1 cellular context compared by ENCODE assay signal in the genomic region with DNA sequence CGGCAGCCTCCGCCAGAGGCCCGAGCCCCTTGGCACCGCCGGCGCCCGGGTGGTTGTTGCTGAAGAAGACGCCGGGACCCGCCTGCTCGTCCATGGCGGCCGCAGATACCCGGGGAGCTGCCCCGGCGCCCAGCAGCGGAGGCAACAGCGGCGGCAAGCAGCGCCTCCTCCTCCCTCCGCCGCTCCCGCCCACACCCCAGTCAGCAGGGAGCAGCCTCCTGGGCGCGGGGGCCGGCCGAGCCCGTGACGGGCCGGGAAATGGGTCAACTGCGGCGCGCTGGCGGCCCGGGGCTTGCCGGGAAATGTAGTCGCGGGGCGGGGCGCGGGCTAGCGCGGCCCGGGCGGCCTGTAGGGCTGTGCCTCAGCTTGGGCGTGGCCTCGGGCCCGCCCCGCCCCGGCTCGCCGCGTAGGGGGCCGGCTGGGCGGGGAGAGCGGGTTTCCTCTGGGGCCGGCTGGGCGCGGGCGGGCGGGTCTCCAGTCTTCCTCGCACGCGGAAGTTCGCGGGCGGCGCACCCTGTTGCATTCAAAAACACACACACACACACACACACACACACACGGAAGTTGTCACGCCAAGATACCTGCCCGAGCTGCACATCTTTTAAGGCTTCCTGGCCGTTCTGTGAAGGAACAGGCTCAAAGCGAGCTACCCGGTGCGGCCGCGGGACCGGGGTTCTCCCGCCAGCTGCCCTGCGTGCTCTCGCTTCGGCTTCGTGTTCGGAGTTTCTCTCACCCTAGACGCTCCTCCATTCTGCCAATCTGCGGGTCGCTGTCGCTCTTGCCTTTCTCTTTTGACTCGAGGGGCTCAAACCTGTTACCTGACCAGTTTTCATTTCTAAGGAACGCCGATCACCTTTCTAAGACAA.
TF ChIP-seq lines count a peak whose summit lies in the region.

A gene with protein sequence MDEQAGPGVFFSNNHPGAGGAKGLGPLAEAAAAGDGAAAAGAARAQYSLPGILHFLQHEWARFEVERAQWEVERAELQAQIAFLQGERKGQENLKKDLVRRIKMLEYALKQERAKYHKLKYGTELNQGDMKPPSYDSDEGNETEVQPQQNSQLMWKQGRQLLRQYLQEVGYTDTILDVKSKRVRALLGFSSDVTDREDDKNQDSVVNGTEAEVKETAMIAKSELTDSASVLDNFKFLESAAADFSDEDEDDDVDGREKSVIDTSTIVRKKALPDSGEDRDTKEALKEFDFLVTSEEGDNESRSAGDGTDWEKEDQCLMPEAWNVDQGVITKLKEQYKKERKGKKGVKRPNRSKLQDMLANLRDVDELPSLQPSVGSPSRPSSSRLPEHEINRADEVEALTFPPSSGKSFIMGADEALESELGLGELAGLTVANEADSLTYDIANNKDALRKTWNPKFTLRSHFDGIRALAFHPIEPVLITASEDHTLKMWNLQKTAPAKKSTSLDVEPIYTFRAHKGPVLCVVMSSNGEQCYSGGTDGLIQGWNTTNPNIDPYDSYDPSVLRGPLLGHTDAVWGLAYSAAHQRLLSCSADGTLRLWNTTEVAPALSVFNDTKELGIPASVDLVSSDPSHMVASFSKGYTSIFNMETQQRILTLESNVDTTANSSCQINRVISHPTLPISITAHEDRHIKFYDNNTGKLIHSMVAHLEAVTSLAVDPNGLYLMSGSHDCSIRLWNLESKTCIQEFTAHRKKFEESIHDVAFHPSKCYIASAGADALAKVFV (minus strand): TSS at position 167 of the 866 bp plus-strand sequence. CDS start 73 bp downstream, at position 94.

TF ChIP-seq in K562, 482 proteins besides CTCF, POLR2A, EP300 and RAD21 (continued from another document and continues in another):
- TF ChIP-seq, protein P1, sequence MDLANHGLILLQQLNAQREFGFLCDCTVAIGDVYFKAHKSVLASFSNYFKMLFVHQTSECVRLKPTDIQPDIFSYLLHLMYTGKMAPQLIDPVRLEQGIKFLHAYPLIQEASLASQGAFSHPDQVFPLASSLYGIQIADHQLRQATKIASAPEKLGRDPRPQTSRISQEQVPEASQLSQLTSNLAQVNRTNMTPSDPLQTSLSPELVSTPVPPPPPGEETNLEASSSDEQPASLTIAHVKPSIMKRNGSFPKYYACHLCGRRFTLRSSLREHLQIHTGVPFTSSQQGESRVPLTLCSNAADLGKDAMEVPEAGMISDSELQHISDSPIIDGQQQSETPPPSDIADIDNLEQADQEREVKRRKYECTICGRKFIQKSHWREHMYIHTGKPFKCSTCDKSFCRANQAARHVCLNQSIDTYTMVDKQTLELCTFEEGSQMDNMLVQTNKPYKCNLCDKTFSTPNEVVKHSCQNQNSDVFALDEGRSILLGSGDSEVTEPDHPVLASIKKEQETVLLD (IDR thresholded peaks at IDR 0.05): peak; percentile 62; the same call in 1 of the 2 replicates
- TF ChIP-seq ZNF696 (CRISPR knock-in tag; conservative IDR thresholded peaks at IDR 0.05) (no peak), HMG20B (CRISPR knock-in tag; IDR thresholded peaks at IDR 0.05) (no peak), HDAC6 (IDR thresholded peaks at IDR 0.05; ENCODE audit: low read depth, low read length) (no peak), KLF10 (CRISPR knock-in tag; IDR thresholded peaks at IDR 0.05) (no peak), TRIM28 (IDR thresholded peaks at IDR 0.05) (no peak; the same call in 1 of the 2 replicates), POLR3A (IDR thresholded peaks at IDR 0.05; ENCODE audit: borderline replicate concordance, extremely low read depth, insufficient read depth, insufficient read length) (no peak), HIVEP1 (CRISPR knock-in tag; IDR thresholded peaks at IDR 0.05) (no peak), XRCC5 (IDR thresholded peaks at IDR 0.05; ENCODE audit: low read depth, low read length) (no peak), ZNF75A (CRISPR knock-in tag; IDR thresholded peaks at IDR 0.05) (no peak), ASH1L (IDR thresholded peaks at IDR 0.05; ENCODE audit: borderline replicate concordance, low read depth, partially characterized antibody) (peak; percentile 27), ZNF778 (CRISPR knock-in tag; IDR thresholded peaks at IDR 0.05) (no peak)
- TF ChIP-seq, protein P2, sequence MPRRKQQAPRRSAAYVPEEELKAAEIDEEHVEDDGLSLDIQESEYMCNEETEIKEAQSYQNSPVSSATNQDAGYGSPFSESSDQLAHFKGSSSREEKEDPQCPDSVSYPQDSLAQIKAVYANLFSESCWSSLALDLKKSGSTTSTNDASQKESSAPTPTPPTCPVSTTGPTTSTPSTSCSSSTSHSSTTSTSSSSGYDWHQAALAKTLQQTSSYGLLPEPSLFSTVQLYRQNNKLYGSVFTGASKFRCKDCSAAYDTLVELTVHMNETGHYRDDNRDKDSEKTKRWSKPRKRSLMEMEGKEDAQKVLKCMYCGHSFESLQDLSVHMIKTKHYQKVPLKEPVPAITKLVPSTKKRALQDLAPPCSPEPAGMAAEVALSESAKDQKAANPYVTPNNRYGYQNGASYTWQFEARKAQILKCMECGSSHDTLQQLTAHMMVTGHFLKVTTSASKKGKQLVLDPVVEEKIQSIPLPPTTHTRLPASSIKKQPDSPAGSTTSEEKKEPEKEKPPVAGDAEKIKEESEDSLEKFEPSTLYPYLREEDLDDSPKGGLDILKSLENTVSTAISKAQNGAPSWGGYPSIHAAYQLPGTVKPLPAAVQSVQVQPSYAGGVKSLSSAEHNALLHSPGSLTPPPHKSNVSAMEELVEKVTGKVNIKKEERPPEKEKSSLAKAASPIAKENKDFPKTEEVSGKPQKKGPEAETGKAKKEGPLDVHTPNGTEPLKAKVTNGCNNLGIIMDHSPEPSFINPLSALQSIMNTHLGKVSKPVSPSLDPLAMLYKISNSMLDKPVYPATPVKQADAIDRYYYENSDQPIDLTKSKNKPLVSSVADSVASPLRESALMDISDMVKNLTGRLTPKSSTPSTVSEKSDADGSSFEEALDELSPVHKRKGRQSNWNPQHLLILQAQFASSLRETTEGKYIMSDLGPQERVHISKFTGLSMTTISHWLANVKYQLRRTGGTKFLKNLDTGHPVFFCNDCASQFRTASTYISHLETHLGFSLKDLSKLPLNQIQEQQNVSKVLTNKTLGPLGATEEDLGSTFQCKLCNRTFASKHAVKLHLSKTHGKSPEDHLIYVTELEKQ (CRISPR knock-in tag; IDR thresholded peaks at IDR 0.05): no peak
- TF ChIP-seq, protein P3, sequence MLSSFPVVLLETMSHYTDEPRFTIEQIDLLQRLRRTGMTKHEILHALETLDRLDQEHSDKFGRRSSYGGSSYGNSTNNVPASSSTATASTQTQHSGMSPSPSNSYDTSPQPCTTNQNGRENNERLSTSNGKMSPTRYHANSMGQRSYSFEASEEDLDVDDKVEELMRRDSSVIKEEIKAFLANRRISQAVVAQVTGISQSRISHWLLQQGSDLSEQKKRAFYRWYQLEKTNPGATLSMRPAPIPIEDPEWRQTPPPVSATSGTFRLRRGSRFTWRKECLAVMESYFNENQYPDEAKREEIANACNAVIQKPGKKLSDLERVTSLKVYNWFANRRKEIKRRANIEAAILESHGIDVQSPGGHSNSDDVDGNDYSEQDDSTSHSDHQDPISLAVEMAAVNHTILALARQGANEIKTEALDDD (IDR thresholded peaks at IDR 0.05): no peak
- TF ChIP-seq, protein P4, sequence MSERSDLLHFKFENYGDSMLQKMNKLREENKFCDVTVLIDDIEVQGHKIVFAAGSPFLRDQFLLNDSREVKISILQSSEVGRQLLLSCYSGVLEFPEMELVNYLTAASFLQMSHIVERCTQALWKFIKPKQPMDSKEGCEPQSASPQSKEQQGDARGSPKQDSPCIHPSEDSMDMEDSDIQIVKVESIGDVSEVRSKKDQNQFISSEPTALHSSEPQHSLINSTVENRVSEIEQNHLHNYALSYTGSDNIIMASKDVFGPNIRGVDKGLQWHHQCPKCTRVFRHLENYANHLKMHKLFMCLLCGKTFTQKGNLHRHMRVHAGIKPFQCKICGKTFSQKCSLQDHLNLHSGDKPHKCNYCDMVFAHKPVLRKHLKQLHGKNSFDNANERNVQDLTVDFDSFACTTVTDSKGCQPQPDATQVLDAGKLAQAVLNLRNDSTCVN (CRISPR knock-in tag; IDR thresholded peaks at IDR 0.05): peak; percentile 87; the same call in 1 of the 2 replicates
- TF ChIP-seq, protein P5, sequence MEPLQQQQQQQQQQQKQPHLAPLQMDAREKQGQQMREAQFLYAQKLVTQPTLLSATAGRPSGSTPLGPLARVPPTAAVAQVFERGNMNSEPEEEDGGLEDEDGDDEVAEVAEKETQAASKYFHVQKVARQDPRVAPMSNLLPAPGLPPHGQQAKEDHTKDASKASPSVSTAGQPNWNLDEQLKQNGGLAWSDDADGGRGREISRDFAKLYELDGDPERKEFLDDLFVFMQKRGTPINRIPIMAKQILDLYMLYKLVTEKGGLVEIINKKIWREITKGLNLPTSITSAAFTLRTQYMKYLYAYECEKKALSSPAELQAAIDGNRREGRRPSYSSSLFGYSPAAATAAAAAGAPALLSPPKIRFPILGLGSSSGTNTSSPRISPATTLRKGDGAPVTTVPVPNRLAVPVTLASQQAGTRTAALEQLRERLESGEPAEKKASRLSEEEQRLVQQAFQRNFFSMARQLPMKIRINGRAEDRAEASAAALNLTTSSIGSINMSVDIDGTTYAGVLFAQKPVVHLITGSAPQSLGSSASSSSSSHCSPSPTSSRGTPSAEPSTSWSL (CRISPR knock-in tag; IDR thresholded peaks at IDR 0.05; ENCODE audit: borderline replicate concordance): no peak
- TF ChIP-seq, protein P6, sequence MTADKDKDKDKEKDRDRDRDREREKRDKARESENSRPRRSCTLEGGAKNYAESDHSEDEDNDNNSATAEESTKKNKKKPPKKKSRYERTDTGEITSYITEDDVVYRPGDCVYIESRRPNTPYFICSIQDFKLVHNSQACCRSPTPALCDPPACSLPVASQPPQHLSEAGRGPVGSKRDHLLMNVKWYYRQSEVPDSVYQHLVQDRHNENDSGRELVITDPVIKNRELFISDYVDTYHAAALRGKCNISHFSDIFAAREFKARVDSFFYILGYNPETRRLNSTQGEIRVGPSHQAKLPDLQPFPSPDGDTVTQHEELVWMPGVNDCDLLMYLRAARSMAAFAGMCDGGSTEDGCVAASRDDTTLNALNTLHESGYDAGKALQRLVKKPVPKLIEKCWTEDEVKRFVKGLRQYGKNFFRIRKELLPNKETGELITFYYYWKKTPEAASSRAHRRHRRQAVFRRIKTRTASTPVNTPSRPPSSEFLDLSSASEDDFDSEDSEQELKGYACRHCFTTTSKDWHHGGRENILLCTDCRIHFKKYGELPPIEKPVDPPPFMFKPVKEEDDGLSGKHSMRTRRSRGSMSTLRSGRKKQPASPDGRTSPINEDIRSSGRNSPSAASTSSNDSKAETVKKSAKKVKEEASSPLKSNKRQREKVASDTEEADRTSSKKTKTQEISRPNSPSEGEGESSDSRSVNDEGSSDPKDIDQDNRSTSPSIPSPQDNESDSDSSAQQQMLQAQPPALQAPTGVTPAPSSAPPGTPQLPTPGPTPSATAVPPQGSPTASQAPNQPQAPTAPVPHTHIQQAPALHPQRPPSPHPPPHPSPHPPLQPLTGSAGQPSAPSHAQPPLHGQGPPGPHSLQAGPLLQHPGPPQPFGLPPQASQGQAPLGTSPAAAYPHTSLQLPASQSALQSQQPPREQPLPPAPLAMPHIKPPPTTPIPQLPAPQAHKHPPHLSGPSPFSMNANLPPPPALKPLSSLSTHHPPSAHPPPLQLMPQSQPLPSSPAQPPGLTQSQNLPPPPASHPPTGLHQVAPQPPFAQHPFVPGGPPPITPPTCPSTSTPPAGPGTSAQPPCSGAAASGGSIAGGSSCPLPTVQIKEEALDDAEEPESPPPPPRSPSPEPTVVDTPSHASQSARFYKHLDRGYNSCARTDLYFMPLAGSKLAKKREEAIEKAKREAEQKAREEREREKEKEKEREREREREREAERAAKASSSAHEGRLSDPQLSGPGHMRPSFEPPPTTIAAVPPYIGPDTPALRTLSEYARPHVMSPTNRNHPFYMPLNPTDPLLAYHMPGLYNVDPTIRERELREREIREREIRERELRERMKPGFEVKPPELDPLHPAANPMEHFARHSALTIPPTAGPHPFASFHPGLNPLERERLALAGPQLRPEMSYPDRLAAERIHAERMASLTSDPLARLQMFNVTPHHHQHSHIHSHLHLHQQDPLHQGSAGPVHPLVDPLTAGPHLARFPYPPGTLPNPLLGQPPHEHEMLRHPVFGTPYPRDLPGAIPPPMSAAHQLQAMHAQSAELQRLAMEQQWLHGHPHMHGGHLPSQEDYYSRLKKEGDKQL (CRISPR knock-in tag; IDR thresholded peaks at IDR 0.05; ENCODE audit: borderline replicate concordance): no peak
